In the genomic region with DNA sequence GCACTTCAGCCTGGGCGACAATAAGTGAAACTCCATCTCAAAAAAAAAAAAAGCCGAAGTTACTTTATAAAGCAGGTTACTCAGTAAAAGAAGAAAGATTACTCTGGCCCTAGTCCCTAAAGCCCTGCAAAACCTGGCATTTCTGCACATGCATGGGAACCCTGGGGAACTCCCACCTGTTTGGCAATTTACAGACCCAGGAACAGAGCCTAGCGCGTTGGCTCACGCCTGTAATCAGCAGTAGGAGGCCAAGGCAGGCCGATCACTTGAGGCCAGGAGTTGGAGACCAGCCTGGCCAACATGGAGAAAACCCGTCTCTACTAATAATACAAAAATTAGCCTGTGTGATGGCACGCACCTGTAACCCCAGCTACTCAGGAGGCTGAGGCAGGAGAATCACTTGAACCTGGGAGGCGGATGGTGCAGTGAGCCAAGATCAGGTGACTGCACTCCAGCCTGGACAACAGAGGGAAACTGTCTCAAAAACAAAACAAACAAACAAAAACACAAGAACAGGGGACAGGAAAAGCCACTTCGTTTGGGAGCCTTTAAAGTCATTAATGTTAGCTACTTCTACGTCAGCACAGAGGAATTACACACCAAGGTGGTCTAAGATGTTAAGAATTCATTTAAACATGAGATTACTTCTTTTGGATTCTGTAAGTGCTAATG, we compare ENCODE assay signal across 1 cellular context.
TF ChIP-seq lines count a peak whose summit lies in the region.

No MANE protein-coding gene starts in this region.

TF ChIP-seq in HepG2, 621 proteins besides CTCF, POLR2A, EP300 and RAD21 (continued from another document and continues in another):
- TF ChIP-seq, protein P1, sequence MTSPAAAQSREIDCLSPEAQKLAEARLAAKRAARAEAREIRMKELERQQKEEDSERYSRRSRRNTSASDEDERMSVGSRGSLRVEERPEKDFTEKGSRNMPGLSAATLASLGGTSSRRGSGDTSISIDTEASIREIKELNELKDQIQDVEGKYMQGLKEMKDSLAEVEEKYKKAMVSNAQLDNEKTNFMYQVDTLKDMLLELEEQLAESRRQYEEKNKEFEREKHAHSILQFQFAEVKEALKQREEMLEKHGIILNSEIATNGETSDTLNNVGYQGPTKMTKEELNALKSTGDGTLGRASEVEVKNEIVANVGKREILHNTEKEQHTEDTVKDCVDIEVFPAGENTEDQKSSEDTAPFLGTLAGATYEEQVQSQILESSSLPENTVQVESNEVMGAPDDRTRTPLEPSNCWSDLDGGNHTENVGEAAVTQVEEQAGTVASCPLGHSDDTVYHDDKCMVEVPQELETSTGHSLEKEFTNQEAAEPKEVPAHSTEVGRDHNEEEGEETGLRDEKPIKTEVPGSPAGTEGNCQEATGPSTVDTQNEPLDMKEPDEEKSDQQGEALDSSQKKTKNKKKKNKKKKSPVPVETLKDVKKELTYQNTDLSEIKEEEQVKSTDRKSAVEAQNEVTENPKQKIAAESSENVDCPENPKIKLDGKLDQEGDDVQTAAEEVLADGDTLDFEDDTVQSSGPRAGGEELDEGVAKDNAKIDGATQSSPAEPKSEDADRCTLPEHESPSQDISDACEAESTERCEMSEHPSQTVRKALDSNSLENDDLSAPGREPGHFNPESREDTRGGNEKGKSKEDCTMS (CRISPR knock-in tag; conservative IDR thresholded peaks at IDR 0.05): no peak
- TF ChIP-seq FOXM1 (CRISPR knock-in tag; IDR thresholded peaks at IDR 0.05) (0 out of 2 replicates have a peak, but pooled peaks have one; percentile 22), TP53 (CRISPR knock-in tag; conservative IDR thresholded peaks at IDR 0.05) (no peak), ZNF816 (CRISPR knock-in tag; IDR thresholded peaks at IDR 0.05; ENCODE audit: borderline replicate concordance) (peak; percentile 54; the same call in 1 of the 2 replicates), RBM22 (optimal IDR thresholded peaks at IDR 0.05; ENCODE audit: low read length) (no peak), MED1 (CRISPR knock-in tag; IDR thresholded peaks at IDR 0.05) (no peak), ZNF589 (CRISPR knock-in tag; conservative IDR thresholded peaks at IDR 0.05) (0 out of 2 replicates have a peak, but pooled peaks have one; percentile 41), HOXA5 (CRISPR knock-in tag; IDR thresholded peaks at IDR 0.05) (0 out of 2 replicates have a peak, but pooled peaks have one; percentile 48), NKX3-1 (CRISPR knock-in tag; IDR thresholded peaks at IDR 0.05) (0 out of 2 replicates have a peak, but pooled peaks have one; percentile 33), SALL1 (CRISPR knock-in tag; IDR thresholded peaks at IDR 0.05) (no peak), ZNF7 (CRISPR knock-in tag; IDR thresholded peaks at IDR 0.05) (no peak), ZSCAN12 (CRISPR knock-in tag; IDR thresholded peaks at IDR 0.05) (no peak), ZNF670 (CRISPR knock-in tag; IDR thresholded peaks at IDR 0.05; ENCODE audit: borderline replicate concordance) (peak; percentile 49; the same call in 1 of the 2 replicates), ZSCAN20 (CRISPR knock-in tag; IDR thresholded peaks at IDR 0.05; ENCODE audit: borderline replicate concordance) (no peak), SP140L (CRISPR knock-in tag; IDR thresholded peaks at IDR 0.05; ENCODE audit: borderline replicate concordance) (no peak), DNMT1 (CRISPR knock-in tag; IDR thresholded peaks at IDR 0.05) (no peak), ZIK1 (CRISPR knock-in tag; IDR thresholded peaks at IDR 0.05; ENCODE audit: borderline replicate concordance, low read depth) (no peak), KDM3A (CRISPR knock-in tag; IDR thresholded peaks at IDR 0.05; ENCODE audit: low read depth) (no peak), SATB2 (CRISPR knock-in tag; IDR thresholded peaks at IDR 0.05) (no peak), KLF9 (CRISPR knock-in tag; IDR thresholded peaks at IDR 0.05; ENCODE audit: low read depth) (no peak), ASH2L (IDR thresholded peaks at IDR 0.05; ENCODE audit: insufficient read length, low read depth, low read length) (no peak), ZNF446 (CRISPR knock-in tag; IDR thresholded peaks at IDR 0.05) (no peak), AGO1 (IDR thresholded peaks at IDR 0.05; ENCODE audit: low read depth, low read length, poor library complexity, severe bottlenecking) (no peak), ZNF484 (CRISPR knock-in tag; IDR thresholded peaks at IDR 0.05; ENCODE audit: borderline replicate concordance, low read depth) (no peak), KDM4B (CRISPR knock-in tag; IDR thresholded peaks at IDR 0.05) (no peak), GTF2F1 (IDR thresholded peaks at IDR 0.05; ENCODE audit: low read length) (no peak), GPN1 (CRISPR knock-in tag; IDR thresholded peaks at IDR 0.05; ENCODE audit: borderline replicate concordance) (no peak), ZNF264 (CRISPR knock-in tag; IDR thresholded peaks at IDR 0.05) (no peak), DNMT3B (CRISPR knock-in tag; conservative IDR thresholded peaks at IDR 0.05) (no peak), EED (CRISPR knock-in tag; IDR thresholded peaks at IDR 0.05) (0 out of 2 replicates have a peak, but pooled peaks have one; percentile 45), PHF8 (CRISPR knock-in tag; IDR thresholded peaks at IDR 0.05) (no peak)
- TF ChIP-seq, protein P2, sequence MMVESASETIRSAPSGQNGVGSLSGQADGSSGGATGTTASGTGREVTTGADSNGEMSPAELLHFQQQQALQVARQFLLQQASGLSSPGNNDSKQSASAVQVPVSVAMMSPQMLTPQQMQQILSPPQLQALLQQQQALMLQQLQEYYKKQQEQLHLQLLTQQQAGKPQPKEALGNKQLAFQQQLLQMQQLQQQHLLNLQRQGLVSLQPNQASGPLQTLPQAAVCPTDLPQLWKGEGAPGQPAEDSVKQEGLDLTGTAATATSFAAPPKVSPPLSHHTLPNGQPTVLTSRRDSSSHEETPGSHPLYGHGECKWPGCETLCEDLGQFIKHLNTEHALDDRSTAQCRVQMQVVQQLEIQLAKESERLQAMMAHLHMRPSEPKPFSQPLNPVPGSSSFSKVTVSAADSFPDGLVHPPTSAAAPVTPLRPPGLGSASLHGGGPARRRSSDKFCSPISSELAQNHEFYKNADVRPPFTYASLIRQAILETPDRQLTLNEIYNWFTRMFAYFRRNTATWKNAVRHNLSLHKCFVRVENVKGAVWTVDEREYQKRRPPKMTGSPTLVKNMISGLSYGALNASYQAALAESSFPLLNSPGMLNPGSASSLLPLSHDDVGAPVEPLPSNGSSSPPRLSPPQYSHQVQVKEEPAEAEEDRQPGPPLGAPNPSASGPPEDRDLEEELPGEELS (CRISPR knock-in tag; IDR thresholded peaks at IDR 0.05): no peak
- TF ChIP-seq, protein P3, sequence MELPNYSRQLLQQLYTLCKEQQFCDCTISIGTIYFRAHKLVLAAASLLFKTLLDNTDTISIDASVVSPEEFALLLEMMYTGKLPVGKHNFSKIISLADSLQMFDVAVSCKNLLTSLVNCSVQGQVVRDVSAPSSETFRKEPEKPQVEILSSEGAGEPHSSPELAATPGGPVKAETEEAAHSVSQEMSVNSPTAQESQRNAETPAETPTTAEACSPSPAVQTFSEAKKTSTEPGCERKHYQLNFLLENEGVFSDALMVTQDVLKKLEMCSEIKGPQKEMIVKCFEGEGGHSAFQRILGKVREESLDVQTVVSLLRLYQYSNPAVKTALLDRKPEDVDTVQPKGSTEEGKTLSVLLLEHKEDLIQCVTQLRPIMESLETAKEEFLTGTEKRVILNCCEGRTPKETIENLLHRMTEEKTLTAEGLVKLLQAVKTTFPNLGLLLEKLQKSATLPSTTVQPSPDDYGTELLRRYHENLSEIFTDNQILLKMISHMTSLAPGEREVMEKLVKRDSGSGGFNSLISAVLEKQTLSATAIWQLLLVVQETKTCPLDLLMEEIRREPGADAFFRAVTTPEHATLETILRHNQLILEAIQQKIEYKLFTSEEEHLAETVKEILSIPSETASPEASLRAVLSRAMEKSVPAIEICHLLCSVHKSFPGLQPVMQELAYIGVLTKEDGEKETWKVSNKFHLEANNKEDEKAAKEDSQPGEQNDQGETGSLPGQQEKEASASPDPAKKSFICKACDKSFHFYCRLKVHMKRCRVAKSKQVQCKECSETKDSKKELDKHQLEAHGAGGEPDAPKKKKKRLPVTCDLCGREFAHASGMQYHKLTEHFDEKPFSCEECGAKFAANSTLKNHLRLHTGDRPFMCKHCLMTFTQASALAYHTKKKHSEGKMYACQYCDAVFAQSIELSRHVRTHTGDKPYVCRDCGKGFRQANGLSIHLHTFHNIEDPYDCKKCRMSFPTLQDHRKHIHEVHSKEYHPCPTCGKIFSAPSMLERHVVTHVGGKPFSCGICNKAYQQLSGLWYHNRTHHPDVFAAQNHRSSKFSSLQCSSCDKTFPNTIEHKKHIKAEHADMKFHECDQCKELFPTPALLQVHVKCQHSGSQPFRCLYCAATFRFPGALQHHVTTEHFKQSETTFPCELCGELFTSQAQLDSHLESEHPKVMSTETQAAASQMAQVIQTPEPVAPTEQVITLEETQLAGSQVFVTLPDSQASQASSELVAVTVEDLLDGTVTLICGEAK (IDR thresholded peaks at IDR 0.05): no peak
- TF ChIP-seq, protein P3 (CRISPR knock-in tag; IDR thresholded peaks at IDR 0.05): peak; percentile 64; the same call in 1 of the 2 replicates
- TF ChIP-seq, protein P4, sequence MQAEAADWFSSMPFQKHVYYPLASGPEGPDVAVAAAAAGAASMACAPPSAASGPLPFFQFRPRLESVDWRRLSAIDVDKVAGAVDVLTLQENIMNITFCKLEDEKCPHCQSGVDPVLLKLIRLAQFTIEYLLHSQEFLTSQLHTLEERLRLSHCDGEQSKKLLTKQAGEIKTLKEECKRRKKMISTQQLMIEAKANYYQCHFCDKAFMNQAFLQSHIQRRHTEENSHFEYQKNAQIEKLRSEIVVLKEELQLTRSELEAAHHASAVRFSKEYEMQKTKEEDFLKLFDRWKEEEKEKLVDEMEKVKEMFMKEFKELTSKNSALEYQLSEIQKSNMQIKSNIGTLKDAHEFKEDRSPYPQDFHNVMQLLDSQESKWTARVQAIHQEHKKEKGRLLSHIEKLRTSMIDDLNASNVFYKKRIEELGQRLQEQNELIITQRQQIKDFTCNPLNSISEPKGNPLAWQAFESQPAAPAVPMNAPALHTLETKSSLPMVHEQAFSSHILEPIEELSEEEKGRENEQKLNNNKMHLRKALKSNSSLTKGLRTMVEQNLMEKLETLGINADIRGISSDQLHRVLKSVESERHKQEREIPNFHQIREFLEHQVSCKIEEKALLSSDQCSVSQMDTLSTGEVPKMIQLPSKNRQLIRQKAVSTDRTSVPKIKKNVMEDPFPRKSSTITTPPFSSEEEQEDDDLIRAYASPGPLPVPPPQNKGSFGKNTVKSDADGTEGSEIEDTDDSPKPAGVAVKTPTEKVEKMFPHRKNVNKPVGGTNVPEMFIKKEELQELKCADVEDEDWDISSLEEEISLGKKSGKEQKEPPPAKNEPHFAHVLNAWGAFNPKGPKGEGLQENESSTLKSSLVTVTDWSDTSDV (CRISPR knock-in tag; IDR thresholded peaks at IDR 0.05): no peak
- TF ChIP-seq, protein P5, sequence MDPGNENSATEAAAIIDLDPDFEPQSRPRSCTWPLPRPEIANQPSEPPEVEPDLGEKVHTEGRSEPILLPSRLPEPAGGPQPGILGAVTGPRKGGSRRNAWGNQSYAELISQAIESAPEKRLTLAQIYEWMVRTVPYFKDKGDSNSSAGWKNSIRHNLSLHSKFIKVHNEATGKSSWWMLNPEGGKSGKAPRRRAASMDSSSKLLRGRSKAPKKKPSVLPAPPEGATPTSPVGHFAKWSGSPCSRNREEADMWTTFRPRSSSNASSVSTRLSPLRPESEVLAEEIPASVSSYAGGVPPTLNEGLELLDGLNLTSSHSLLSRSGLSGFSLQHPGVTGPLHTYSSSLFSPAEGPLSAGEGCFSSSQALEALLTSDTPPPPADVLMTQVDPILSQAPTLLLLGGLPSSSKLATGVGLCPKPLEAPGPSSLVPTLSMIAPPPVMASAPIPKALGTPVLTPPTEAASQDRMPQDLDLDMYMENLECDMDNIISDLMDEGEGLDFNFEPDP (CRISPR knock-in tag; conservative IDR thresholded peaks at IDR 0.05): no peak
- TF ChIP-seq, protein P6, sequence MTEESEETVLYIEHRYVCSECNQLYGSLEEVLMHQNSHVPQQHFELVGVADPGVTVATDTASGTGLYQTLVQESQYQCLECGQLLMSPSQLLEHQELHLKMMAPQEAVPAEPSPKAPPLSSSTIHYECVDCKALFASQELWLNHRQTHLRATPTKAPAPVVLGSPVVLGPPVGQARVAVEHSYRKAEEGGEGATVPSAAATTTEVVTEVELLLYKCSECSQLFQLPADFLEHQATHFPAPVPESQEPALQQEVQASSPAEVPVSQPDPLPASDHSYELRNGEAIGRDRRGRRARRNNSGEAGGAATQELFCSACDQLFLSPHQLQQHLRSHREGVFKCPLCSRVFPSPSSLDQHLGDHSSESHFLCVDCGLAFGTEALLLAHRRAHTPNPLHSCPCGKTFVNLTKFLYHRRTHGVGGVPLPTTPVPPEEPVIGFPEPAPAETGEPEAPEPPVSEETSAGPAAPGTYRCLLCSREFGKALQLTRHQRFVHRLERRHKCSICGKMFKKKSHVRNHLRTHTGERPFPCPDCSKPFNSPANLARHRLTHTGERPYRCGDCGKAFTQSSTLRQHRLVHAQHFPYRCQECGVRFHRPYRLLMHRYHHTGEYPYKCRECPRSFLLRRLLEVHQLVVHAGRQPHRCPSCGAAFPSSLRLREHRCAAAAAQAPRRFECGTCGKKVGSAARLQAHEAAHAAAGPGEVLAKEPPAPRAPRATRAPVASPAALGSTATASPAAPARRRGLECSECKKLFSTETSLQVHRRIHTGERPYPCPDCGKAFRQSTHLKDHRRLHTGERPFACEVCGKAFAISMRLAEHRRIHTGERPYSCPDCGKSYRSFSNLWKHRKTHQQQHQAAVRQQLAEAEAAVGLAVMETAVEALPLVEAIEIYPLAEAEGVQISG (CRISPR knock-in tag; IDR thresholded peaks at IDR 0.05): no peak
